14 cellular contexts compared by ENCODE assay signal in genomic region chr13:111875922-111876321, GRCh38.
DNase-seq lines count a peak whose midpoint lies in the region; ATAC-seq and TF ChIP-seq lines count a peak whose summit lies in the region.
"Had no signal": no experiment of that assay in that cellular context is flagged by ENCODE, and none has a peak within 500 bp of the region (broad histone marks: within the 10 kb centered on the region; RNA-seq: fewer than 3 reads in every experiment).

No MANE protein-coding gene starts in this region.

- H3K27me3 ChIP-seq in endodermal cell (ENCODE audit: control insufficient read depth, insufficient read depth, low read length, poor library complexity, severe bottlenecking) (peaks cover 15% of the 10 kb centered on the region), neuronal stem cell (ENCODE audit: control insufficient read depth in 3 of 3, insufficient read depth in 3 of 3, low read depth in 1 of 3, low read length in 3 of 3) (peaks cover 0 to 14% (median 0%) of the 10 kb centered on the region in 3 experiments), vagina (no peaks in the 10 kb centered on the region), psoas muscle (ENCODE audit: insufficient read depth in 3 of 3, low read length in 2 of 3) (peaks cover 0 to 3% (median 0%) of the 10 kb centered on the region in 3 donors), lower lobe of right lung (ENCODE audit: low read depth) (peaks cover 4% of the 10 kb centered on the region)
- H3K27me3 ChIP-seq: BLaER1 treated with 17β-estradiol and CSF1 and Interleukin-3, amounts not matched to agents 10 nM and 100 nM had no signal

- peaks cover 18% of the 10 kb centered on the region for H3K27me3 Mint-ChIP-seq in endodermal cell (ENCODE audit: insufficient read depth)
- H3K27me3 Mint-ChIP-seq: CD4-positive, CD25-positive, alpha-beta regulatory T cell had no signal

- WGBS in endodermal cell (ENCODE audit: insufficient coverage in 1 of 2, insufficient read length in 1 of 2), 2 experiments: 94% methylated on average over 7 of the region's 7 CpGs
- no CpG with 5 or more reads among the region's 7 CpGs for WGBS in neuronal stem cell (ENCODE audit: extremely low coverage in 2 of 2, insufficient read length in 2 of 2, insufficient replicate concordance in 1 of 2), 2 donors
- 64 to 71% (median 65%) methylated on average over 7 of the region's 7 CpGs for WGBS in psoas muscle, 3 donors

- no peak for TF ChIP-seq CTCF in endodermal cell (conservative IDR thresholded peaks at IDR 0.05)
- TF ChIP-seq CTCF in vagina (IDR thresholded peaks at IDR 0.05): no peak
- no peak for TF ChIP-seq CTCF in psoas muscle (IDR thresholded peaks at IDR 0.05)
- no peak for TF ChIP-seq CTCF in lower lobe of right lung (IDR thresholded peaks at IDR 0.05)

- no peaks in the 10 kb centered on the region for H3K36me3 Mint-ChIP-seq in endodermal cell (ENCODE audit: low read depth)
- H3K36me3 Mint-ChIP-seq: CD4-positive, CD25-positive, alpha-beta regulatory T cell had no signal

- peak overlapping the region; percentile 92 for H2AK5ac ChIP-seq in neuronal stem cell (ENCODE audit: low read depth, low read length)

- H2BK5ac ChIP-seq in neuronal stem cell (ENCODE audit: low read length): no peak overlapping the region

- no peak for TF ChIP-seq POLR2A in vagina (IDR thresholded peaks at IDR 0.05)

- no peak overlapping the region for H2AFZ ChIP-seq in neuronal stem cell (ENCODE audit: low read length)

- no peak overlapping the region for H3K14ac ChIP-seq in neuronal stem cell (ENCODE audit: low read length)

- H3K4me3 Mint-ChIP-seq in endodermal cell: no peak overlapping the region
- H3K4me3 Mint-ChIP-seq: CD4-positive, CD25-positive, alpha-beta regulatory T cell; HFFc6 had no signal

- H3K36me3 ChIP-seq in endodermal cell (ENCODE audit: control insufficient read depth, insufficient read depth, low read length) (no peaks in the 10 kb centered on the region), neuronal stem cell (replicated peaks in 1 of 2; ENCODE audit: control insufficient read depth in 2 of 2, insufficient read depth in 2 of 2, low read length in 2 of 2) (no peaks in the 10 kb centered on the region), vagina (no peaks in the 10 kb centered on the region), psoas muscle (ENCODE audit: insufficient read depth in 1 of 2, low read depth in 1 of 2) (no peaks in the 10 kb centered on the region), lower lobe of right lung (no peaks in the 10 kb centered on the region)
- H3K36me3 ChIP-seq: BLaER1 treated with 17β-estradiol and CSF1 and Interleukin-3, amounts not matched to agents 10 nM and 100 nM had no signal

- ATAC-seq in left cardiac atrium: no peak
- no peak for ATAC-seq in psoas muscle
- ATAC-seq in lower lobe of right lung: no peak

- DNase-seq in cardiac septum (ENCODE audit: low spot score) (peak; percentile 47), left cardiac atrium (no peak), endodermal cell (peak; percentile 5), neuronal stem cell (ENCODE audit: low spot score) (no peak), vagina (ENCODE audit: extremely low spot score in 2 of 2) (peak; percentile 54 to 55), psoas muscle (no peak), lower lobe of right lung (no peak), NCI-H524 treated with DMSO at 0.1 percent for 48 hours (lab: John Stamatoyannopoulos, UW) (no peak)
- DNase-seq: ACHN; CD4-positive, CD25-positive, alpha-beta regulatory T cell; DMS53; HCEC 1CT; HFFc6 had no signal

- H3K4me1 ChIP-seq in endodermal cell (ENCODE audit: control insufficient read depth, insufficient read depth, low read length): no peaks in the 10 kb centered on the region
- H3K4me1 ChIP-seq in neuronal stem cell (ENCODE audit: control insufficient read depth in 2 of 2, insufficient read depth in 1 of 2, low read depth in 1 of 2, low read length in 2 of 2): peaks cover 0 to 7% of the 10 kb centered on the region in 2 donors
- no peaks in the 10 kb centered on the region for H3K4me1 ChIP-seq in vagina
- no peaks in the 10 kb centered on the region for H3K4me1 ChIP-seq in psoas muscle
- no peaks in the 10 kb centered on the region for H3K4me1 ChIP-seq in lower lobe of right lung
- H3K4me1 ChIP-seq: BLaER1 treated with 17β-estradiol and CSF1 and Interleukin-3, amounts not matched to agents 10 nM and 100 nM had no signal

- intact Hi-C loops in cardiac septum (cut with DNase I): no loop called here
- intact Hi-C loops in left cardiac atrium (cut with DNase I): no loop called here
- intact Hi-C loops in vagina (cut with DNase I): no loop called here
- intact Hi-C loops in psoas muscle (cut with DNase I): no loop called here
- intact Hi-C loops in lower lobe of right lung (cut with DNase I): no loop called here

- peak overlapping the region; percentile 88 for H4K91ac ChIP-seq in neuronal stem cell (ENCODE audit: low read depth, low read length, poor library complexity)

- H3K9me3 ChIP-seq in endodermal cell (ENCODE audit: control insufficient read depth, low read length) (no peaks in the 10 kb centered on the region), neuronal stem cell (replicated peaks in 1 of 2; ENCODE audit: control insufficient read depth in 2 of 2, insufficient read depth in 1 of 2, low read depth in 1 of 2, low read length in 2 of 2) (no peaks in the 10 kb centered on the region), vagina (no peaks in the 10 kb centered on the region), psoas muscle (no peaks in the 10 kb centered on the region), lower lobe of right lung (no peaks in the 10 kb centered on the region)

- H3K9ac ChIP-seq in endodermal cell (ENCODE audit: extremely low read depth, low read length, poor library complexity, severe bottlenecking): no peak overlapping the region
- H3K9ac ChIP-seq in neuronal stem cell (ENCODE audit: low read depth, low read length, poor library complexity): no peak overlapping the region
- H3K9ac ChIP-seq: BLaER1 treated with 17β-estradiol and CSF1 and Interleukin-3, amounts not matched to agents 10 nM and 100 nM had no signal

- H3K4me3 ChIP-seq in endodermal cell (ENCODE audit: low read length): no peak overlapping the region
- H3K4me3 ChIP-seq in neuronal stem cell (ENCODE audit: low read length in 2 of 2): no peak overlapping the region
- no peak overlapping the region for H3K4me3 ChIP-seq in vagina
- H3K4me3 ChIP-seq in psoas muscle: no peak overlapping the region
- no peak overlapping the region for H3K4me3 ChIP-seq in lower lobe of right lung
- H3K4me3 ChIP-seq: BLaER1 treated with 17β-estradiol and CSF1 and Interleukin-3, amounts not matched to agents 10 nM and 100 nM had no signal

- H3K18ac ChIP-seq in neuronal stem cell (ENCODE audit: low read length): peak overlapping the region; percentile 67

- H3K4me1 Mint-ChIP-seq in endodermal cell: no peaks in the 10 kb centered on the region
- H3K4me1 Mint-ChIP-seq: CD4-positive, CD25-positive, alpha-beta regulatory T cell had no signal

- no peak overlapping the region for H2BK12ac ChIP-seq in neuronal stem cell (ENCODE audit: low read length)

- H3K23ac ChIP-seq in neuronal stem cell (ENCODE audit: low read depth, low read length, poor library complexity): peak overlapping the region; percentile 39

- H4K8ac ChIP-seq in neuronal stem cell (ENCODE audit: low read depth, low read length): no peak overlapping the region

- no peak overlapping the region for H3K4me2 ChIP-seq in neuronal stem cell (ENCODE audit: insufficient read depth, low read length, poor library complexity, severe bottlenecking)
- H3K4me2 ChIP-seq: BLaER1 treated with 17β-estradiol and CSF1 and Interleukin-3, amounts not matched to agents 10 nM and 100 nM had no signal

- H2BK15ac ChIP-seq in neuronal stem cell (ENCODE audit: low read length): peak overlapping the region; percentile 46

- H3K79me1 ChIP-seq in neuronal stem cell (ENCODE audit: low read depth, low read length): no peaks in the 10 kb centered on the region

- no peak overlapping the region for H3K27ac Mint-ChIP-seq in endodermal cell
- H3K27ac Mint-ChIP-seq: CD4-positive, CD25-positive, alpha-beta regulatory T cell; HFFc6 had no signal

- H2BK120ac ChIP-seq in neuronal stem cell (ENCODE audit: low read depth, low read length): peak overlapping the region; percentile 67

- H3K9me3 Mint-ChIP-seq in endodermal cell: no peaks in the 10 kb centered on the region

- no peak overlapping the region for H3K27ac ChIP-seq in endodermal cell (ENCODE audit: low read depth, low read length)
- no peak overlapping the region for H3K27ac ChIP-seq in neuronal stem cell (replicated peaks; ENCODE audit: low read length)
- no peak overlapping the region for H3K27ac ChIP-seq in vagina
- H3K27ac ChIP-seq in psoas muscle: no peak overlapping the region
- no peak overlapping the region for H3K27ac ChIP-seq in lower lobe of right lung
- H3K27ac ChIP-seq: BLaER1 treated with 17β-estradiol and CSF1 and Interleukin-3, amounts not matched to agents 10 nM and 100 nM had no signal

- H3K4ac ChIP-seq in neuronal stem cell (ENCODE audit: low read length): no peak overlapping the region

Comparison
In these comparisons a context has a peak if more than half of its experiments do, and no peak if none do; other contexts are left out.
1. DNase-seq: peak in cardiac septum (single experiment), endodermal cell (single experiment) and vagina (2 of 2); none in left cardiac atrium (single experiment), neuronal stem cell (single experiment), psoas muscle (0 of 2), lower lobe of right lung (single experiment) and NCI-H524 treated with DMSO at 0.1 percent for 48 hours (single experiment).